1 cellular context compared by ENCODE assay signal in the genomic region with DNA sequence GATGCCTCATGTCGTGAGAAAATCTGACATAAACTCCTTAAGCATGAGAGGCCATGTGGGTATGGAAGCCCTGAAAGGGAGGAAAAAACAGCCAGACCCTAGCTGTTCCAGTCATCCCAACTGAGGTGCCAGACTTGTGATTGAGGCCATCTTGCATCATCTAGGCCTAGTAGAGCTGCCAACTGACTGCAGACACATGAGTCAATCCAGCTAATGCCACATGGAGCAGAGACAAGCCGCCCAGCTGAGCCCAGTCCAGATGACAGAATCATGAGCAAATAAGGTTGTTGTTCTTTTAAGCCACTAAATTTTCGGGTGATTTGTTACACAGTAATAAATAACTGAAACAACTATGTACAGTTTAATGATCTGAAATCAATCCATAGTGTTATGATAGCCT.
TF ChIP-seq lines count a peak whose summit lies in the region.

No MANE protein-coding gene starts in this region.

TF ChIP-seq in HEK293, 187 proteins besides CTCF, POLR2A, EP300 and RAD21 (continued from another document):
- no peak for TF ChIP-seq PRDM4 (tag by site-specific recombination; IDR thresholded peaks at IDR 0.05)
TF ChIP-seq in HEK293: peak in this region for 1.
